8 cellular contexts compared by ENCODE assay signal in the genomic region with DNA sequence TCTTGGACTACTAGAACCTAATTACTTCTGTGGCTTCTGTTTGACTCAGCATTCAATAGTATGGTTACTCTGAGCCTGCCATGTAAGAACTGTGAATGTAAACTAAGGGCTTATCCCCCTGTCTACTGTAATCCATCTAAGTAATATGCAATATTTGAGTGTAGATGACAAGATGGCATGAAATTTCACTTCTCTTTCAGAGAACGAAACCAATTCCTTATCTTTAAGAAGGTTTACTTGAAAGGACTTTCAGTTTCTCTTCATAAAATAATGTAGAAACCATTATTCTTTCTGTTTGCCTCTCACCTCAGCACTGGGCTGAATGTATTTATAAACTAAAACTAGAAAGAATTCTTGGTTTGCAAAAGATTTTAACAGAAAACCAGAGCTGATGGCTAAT.
A peak's percentile ranks its signal among the peaks of the same experiment; 100 is the strongest.
DNase-seq lines count a peak whose midpoint lies in the region; ATAC-seq and TF ChIP-seq lines count a peak whose summit lies in the region.
"Had no signal": no experiment of that assay in that cellular context is flagged by ENCODE, and none has a peak within 500 bp of the region (broad histone marks: within the 10 kb centered on the region; RNA-seq: fewer than 3 reads in every experiment).

No MANE protein-coding gene starts in this region.

- TF ChIP-seq CTCF in Peyer's patch (IDR thresholded peaks at IDR 0.05) (no peak), uterus (IDR thresholded peaks at IDR 0.05) (no peak)

- H3K27me3 ChIP-seq in Peyer's patch (no peaks in the 10 kb centered on the region), skeletal muscle tissue (ENCODE audit: control insufficient read depth in 3 of 3, insufficient read depth in 3 of 3, low read length in 3 of 3) (no peaks in the 10 kb centered on the region), uterus (no peaks in the 10 kb centered on the region)

- no peak overlapping the region for H3K9ac ChIP-seq in skeletal muscle tissue (ENCODE audit: low read depth in 1 of 3, low read length in 3 of 3)

- TF ChIP-seq POLR2A in Peyer's patch (IDR thresholded peaks at IDR 0.05) (no peak), uterus (IDR thresholded peaks at IDR 0.05) (no peak)

- H3K27ac ChIP-seq in Peyer's patch (peak overlapping the region; percentile 3 to 45 (median 34)), skeletal muscle tissue (ENCODE audit: low read depth, low read length) (peak overlapping the region; percentile 4), uterus (no peak overlapping the region)

- intact Hi-C loops in uterus (cut with DNase I; ENCODE audit: low total_unique reads): no loop called here

- H3K4me1 ChIP-seq in Peyer's patch (peaks cover 0 to 9% (median 7%) of the 10 kb centered on the region in 4 donors), skeletal muscle tissue (ENCODE audit: control insufficient read depth in 3 of 3, insufficient read depth in 3 of 3, low read length in 3 of 3) (peaks cover 3 to 11% (median 11%) of the 10 kb centered on the region in 3 donors), uterus (no peaks in the 10 kb centered on the region)

- ATAC-seq in HG02884 (IDR thresholded peaks at IDR 0.05; ENCODE audit: unreplicated experiment): peak; percentile 74

- H3K9me3 ChIP-seq in Peyer's patch (no peaks in the 10 kb centered on the region), skeletal muscle tissue (ENCODE audit: control insufficient read depth in 3 of 3, low read length in 3 of 3) (no peaks in the 10 kb centered on the region), uterus (no peaks in the 10 kb centered on the region)

- H3K4me3 ChIP-seq in Peyer's patch: peak overlapping the region in 1 of 4 donors; percentile 16
- H3K4me3 ChIP-seq in skeletal muscle tissue (ENCODE audit: low read length in 3 of 3): no peak overlapping the region
- H3K4me3 ChIP-seq in uterus: no peak overlapping the region

- H3K36me3 ChIP-seq in Peyer's patch (no peaks in the 10 kb centered on the region), skeletal muscle tissue (ENCODE audit: control insufficient read depth in 3 of 3, insufficient read depth in 3 of 3, low read length in 3 of 3) (no peaks in the 10 kb centered on the region), uterus (no peaks in the 10 kb centered on the region)

- in situ Hi-C loops in G401 (cut with HindIII; ENCODE audit: low sequenced_read_pairs): no loop called here

- DNase-seq in GM19238 (ENCODE audit: insufficient read length, low spot score) (peak; percentile 19), Peyer's patch (no peak), uterus (no peak), NCI-H69 (lab: John Stamatoyannopoulos, UW) (no peak), G401 (ENCODE audit: low spot score) (no peak)
- DNase-seq: NCI-H187 treated with DMSO at 0.1 percent for 48 hours had no signal

Comparison
In these comparisons a context has a peak if more than half of its experiments do, and no peak if none do; other contexts are left out.
1. H3K27ac ChIP-seq: peak in Peyer's patch (4 of 4) and skeletal muscle tissue (single experiment); none in uterus (0 of 2).